Comparison of ENCODE assay signal across 29 cellular contexts in the genomic region with DNA sequence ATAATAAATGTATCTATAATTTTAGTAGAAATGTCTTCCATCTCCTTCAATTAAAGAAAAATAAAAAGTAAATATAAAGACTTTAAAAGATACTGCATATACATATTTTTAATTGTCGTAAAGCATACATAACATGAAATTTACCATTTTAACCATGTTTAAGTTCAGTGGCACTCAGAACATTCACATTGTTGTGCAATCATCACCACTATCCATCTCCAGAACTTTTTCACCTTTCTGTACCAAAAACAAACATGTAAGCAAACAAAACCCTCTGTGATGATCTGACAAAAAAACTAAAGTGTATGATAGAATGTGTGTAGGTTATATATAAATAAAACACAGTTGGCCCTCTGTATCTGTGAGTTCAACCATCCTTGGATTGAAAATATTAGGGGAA.
"Had no signal": no experiment of that assay in that cellular context is flagged by ENCODE, and none has a peak within 500 bp of the region (broad histone marks: within the 10 kb centered on the region; RNA-seq: fewer than 3 reads in every experiment).

No MANE protein-coding gene starts in this region.

- H3K36me3 ChIP-seq: brain microvascular endothelial cell, cardiac muscle cell, MG63, Peyer's patch, SJCRH30, WERI-Rb-1 had no signal

- H3K9me3 ChIP-seq: MG63, Peyer's patch, SJCRH30 had no signal

- H3K4me2 ChIP-seq: KMS-11 had no signal

- H3K9ac ChIP-seq: KMS-11 had no signal

- H3K27ac ChIP-seq: brain microvascular endothelial cell, cardiac muscle cell, KMS-11, Peyer's patch, RWPE1, SJCRH30, WERI-Rb-1 had no signal

- H3K4me3 ChIP-seq: cardiac muscle cell, MG63, Peyer's patch, SJCRH30 had no signal

- ATAC-seq: activated CD4-positive, alpha-beta T cell treated with anti-CD3 and anti-CD28 coated beads for 36 hours; activated T-helper 17 cell treated with anti-CD3 and anti-CD28 coated beads, Interleukin-2, amount 50 U/mL, for 72 hours; T-helper 17 cell had no signal

- H3K27me3 ChIP-seq: brain microvascular endothelial cell, cardiac muscle cell, MG63, Peyer's patch, SJCRH30 had no signal

- DNase-seq: activated CD4-positive, alpha-beta memory T cell treated with anti-CD3 and anti-CD28 coated beads, Interleukin-2, amount 10 ng/mL, durations not matched to agents 7 days and 5 days; activated CD4-positive, alpha-beta T cell treated with anti-CD3 and anti-CD28 coated beads for 36 hours; activated CD4-positive, alpha-beta T cell treated with anti-CD3 and anti-CD28 coated beads, Interleukin-2, amount 50 U/mL, for 1 hour; activated gamma-delta T cell; activated naive CD4-positive, alpha-beta T cell treated with anti-CD3 and anti-CD28 coated beads for 36 hours; activated T-cell treated with anti-CD3 and anti-CD28 coated beads for 4 hours; activated T-cell treated with anti-CD3 and anti-CD28 coated beads, Interleukin-2, amount 50 U/mL, for 48 hours; brain microvascular endothelial cell; MG63; NCI-H1105; NCI-H1436; NCI-H1694 treated with DMSO at 0.1 percent for 48 hours; NCI-H2029 treated with DMSO at 0.1 percent for 48 hours; NCI-H345; NCI-H510A; NCI-H526 treated with DMSO at 0.1 percent for 48 hours; NCI-H82; NK-92 treated with Interleukin-12 subunit alpha and Interleukin-12 subunit beta, amount 100 ng/mL, for 24 hours; OCI-M1; Peyer's patch; Right ventricle myocardium superior; SJCRH30; T-helper 17 cell; T-helper 9 cell; WERI-Rb-1 had no signal
